15 cellular contexts compared by ENCODE assay signal in genomic region chr20:64111841-64112641, GRCh38. TPM values are rescaled to one million over a fixed set of nuclear protein-coding genes. Genes with fewer than 3 reads are reported as not detected.
A peak's percentile ranks its signal among the peaks of the same experiment; 100 is the strongest.
DNase-seq lines count a peak whose midpoint lies in the region; ATAC-seq and TF ChIP-seq lines count a peak whose summit lies in the region.
"Had no signal": no experiment of that assay in that cellular context is flagged by ENCODE, and none has a peak within 500 bp of the region (broad histone marks: within the 10 kb centered on the region; RNA-seq: fewer than 3 reads in every experiment).

No MANE protein-coding gene starts in this region.

- H3K27me3 ChIP-seq in A673 (replicated peaks; ENCODE audit: insufficient read depth, low read depth, low read length, poor library complexity) (no peaks in the 10 kb centered on the region), lower lobe of right lung (ENCODE audit: low read depth) (no peaks in the 10 kb centered on the region)
- H3K27me3 ChIP-seq: right lobe of liver had no signal

- BruUV-seq in A673 (replicated peaks; lab: Mats Ljungman, UMichigan) = no TSS peak

- peaks cover 31% of the 10 kb centered on the region for H3K4me1 Mint-ChIP-seq in activated B cell treated with CpG ODN at 0.5 μM for 24 hours

- H3K4me3 Mint-ChIP-seq in activated B cell treated with CpG ODN at 0.5 μM for 24 hours = no peak overlapping the region
- H3K4me3 Mint-ChIP-seq: activated naive CD8-positive, alpha-beta T cell had no signal

- intact Hi-C loops in A673 (cut with micrococcal nuclease; ENCODE audit: unreplicated experiment) (no loop called here), activated B cell treated with CpG ODN at 0.5 μM for 24 hours (cut with micrococcal nuclease) (no loop called here), lower lobe of right lung (cut with DNase I) (no loop called here)

- H3K27ac Mint-ChIP-seq in activated B cell treated with CpG ODN at 0.5 μM for 24 hours = no peak overlapping the region
- H3K27ac Mint-ChIP-seq: activated naive CD8-positive, alpha-beta T cell had no signal

- H3K27ac ChIP-seq in A673 (ENCODE audit: low read depth, low read length, poor library complexity, severe bottlenecking) (no peak overlapping the region), lower lobe of right lung (no peak overlapping the region)
- H3K27ac ChIP-seq: C4-2B, right lobe of liver had no signal

- no peaks in the 10 kb centered on the region for H3K9me3 Mint-ChIP-seq in activated B cell treated with CpG ODN at 0.5 μM for 24 hours

- no peaks in the 10 kb centered on the region for H3K27me3 Mint-ChIP-seq in activated B cell treated with CpG ODN at 0.5 μM for 24 hours
- H3K27me3 Mint-ChIP-seq: activated naive CD8-positive, alpha-beta T cell had no signal

- H3K9me3 ChIP-seq in A673 (ENCODE audit: low read depth, low read length, poor library complexity, severe bottlenecking) (no peaks in the 10 kb centered on the region), lower lobe of right lung (no peaks in the 10 kb centered on the region)
- H3K9me3 ChIP-seq: right lobe of liver had no signal

- POLR2A ChIA-PET in A673 (lab: Charles Lee; ENCODE audit: low non-redundant PET) (no interaction called here), activated B cell treated with CpG ODN at 0.5 μM for 24 hours (lab: Charles Lee) (no interaction called here)

- TF ChIP-seq CTCF in A673 (conservative IDR thresholded peaks at IDR 0.05; ENCODE audit: low read depth, low read length) = no peak
- no peak for TF ChIP-seq CTCF in activated B cell treated with CpG ODN at 0.5 μM for 24 hours (IDR thresholded peaks at IDR 0.05)
- no peak for TF ChIP-seq CTCF in lower lobe of right lung (IDR thresholded peaks at IDR 0.05)

- DNase-seq in A673 (ENCODE audit: low spot score) = peak; percentile 53
- peak; percentile 77 for DNase-seq in D341Med (ENCODE audit: low spot score)
- peak; percentile 13 for DNase-seq in activated B cell treated with CpG ODN at 0.5 μM for 24 hours
- DNase-seq in lower lobe of right lung = peak; percentile 37
- no peak for DNase-seq in LoVo (ENCODE audit: low spot score)
- no peak for DNase-seq in OCI-M1 (lab: John Stamatoyannopoulos, UW)
- no peak for DNase-seq in stimulated activated CD4-positive, alpha-beta T cell treated with anti-CD3 and anti-CD28 coated beads, Interleukin-4, amount 100 ng/mL, for 1 hour
- DNase-seq: cortex of kidney, MV-4-11, NCI-H526, SHP77 treated with DMSO at 0.1 percent for 48 hours had no signal

- ATAC-seq in activated B cell treated with CpG ODN at 0.5 μM for 24 hours (ENCODE audit: low read depth) = no peak
- no peak for ATAC-seq in lower lobe of right lung
- no peak for ATAC-seq in HG02938 (IDR thresholded peaks at IDR 0.05; ENCODE audit: unreplicated experiment)
- ATAC-seq: right lobe of liver had no signal

- H3K4me1 ChIP-seq in A673 (ENCODE audit: insufficient read depth, low read length, poor library complexity, severe bottlenecking) (no peaks in the 10 kb centered on the region), lower lobe of right lung (no peaks in the 10 kb centered on the region)
- H3K4me1 ChIP-seq: right lobe of liver had no signal

- CTCF ChIA-PET in A673 (lab: Charles Lee) = no interaction called here
- CTCF ChIA-PET in activated B cell treated with CpG ODN at 0.5 μM for 24 hours (lab: Charles Lee) = interaction anchor here (0.7 to 1.4 kb wide), 3 partner anchors 8 to 42 kb away, joined by 3 to 6 read pairs (median 3); no protein-coding TSS in a partner anchor

- H3K36me3 ChIP-seq in A673 (ENCODE audit: insufficient read depth, low read length, poor library complexity, severe bottlenecking) (no peaks in the 10 kb centered on the region), lower lobe of right lung (no peaks in the 10 kb centered on the region)
- H3K36me3 ChIP-seq: right lobe of liver had no signal

- H3K36me3 Mint-ChIP-seq in activated B cell treated with CpG ODN at 0.5 μM for 24 hours (ENCODE audit: low read depth) = no peaks in the 10 kb centered on the region
- H3K36me3 Mint-ChIP-seq: activated naive CD8-positive, alpha-beta T cell had no signal

- no peak overlapping the region for H3K4me3 ChIP-seq in A673 (ENCODE audit: low read depth, low read length, poor library complexity, severe bottlenecking)
- H3K4me3 ChIP-seq in lower lobe of right lung = no peak overlapping the region
- H3K4me3 ChIP-seq: right lobe of liver had no signal

RNA-seq across cellular contexts. Expression of gene NPBWR2, which starts 4.7 kb away (rescaled TPM):
- total RNA-seq in A673 (2021) (not detected in 2 replicates), activated B cell treated with CpG ODN at 0.5 μM for 24 hours (not detected in 2 replicates), lower lobe of right lung (not detected)
- total RNA-seq: right lobe of liver had no signal

RNA-seq across cellular contexts. Expression of gene LKAAEAR1, which starts 27.8 kb away (rescaled TPM):
- total RNA-seq in A673 (2021) (0.37 and 0.62 TPM in 2 replicates), activated B cell treated with CpG ODN at 0.5 μM for 24 hours (0.31 TPM in 1 of 2 replicates, not detected in the other), lower lobe of right lung (0.97 TPM)
- total RNA-seq: right lobe of liver had no signal

RNA-seq across cellular contexts. Expression of gene OPRL1, which starts 32.2 kb away (rescaled TPM):
- total RNA-seq in A673 (2021) (0.32 and 0.46 TPM in 2 replicates), activated B cell treated with CpG ODN at 0.5 μM for 24 hours (1.3 and 1.4 TPM in 2 replicates), lower lobe of right lung (2.6 TPM)

RNA-seq across cellular contexts. Expression of gene RGS19, which starts 32.7 kb away (rescaled TPM):
- total RNA-seq in A673 (2021) (14.4 and 16.4 TPM in 2 replicates), activated B cell treated with CpG ODN at 0.5 μM for 24 hours (45.0 and 53.4 TPM in 2 replicates), lower lobe of right lung (57.5 TPM)

RNA-seq across cellular contexts. Expression of gene TCEA2, which starts 49.0 kb away (rescaled TPM):
- total RNA-seq in A673 (2021) (35.0 and 41.3 TPM in 2 replicates), activated B cell treated with CpG ODN at 0.5 μM for 24 hours (20.3 and 20.7 TPM in 2 replicates), lower lobe of right lung (38.8 TPM)

Comparison
In these comparisons a context has a peak if more than half of its experiments do, and no peak if none do; other contexts are left out.
1. DNase-seq: peak in A673 (single experiment), D341Med (single experiment), activated B cell treated with CpG ODN at 0.5 μM for 24 hours (single experiment) and lower lobe of right lung (single experiment); none in LoVo (single experiment), OCI-M1 (single experiment) and stimulated activated CD4-positive, alpha-beta T cell treated with anti-CD3 and anti-CD28 coated beads, Interleukin-4, amount 100 ng/mL, for 1 hour (single experiment).